Comparison of ENCODE assay signal across 8 cellular contexts in genomic region chr21:43916691-43917514, GRCh38. TPM values are rescaled to one million over a fixed set of nuclear protein-coding genes. Genes with fewer than 3 reads are reported as not detected.
DNase-seq lines count a peak whose midpoint lies in the region; ATAC-seq and TF ChIP-seq lines count a peak whose summit lies in the region.

No MANE protein-coding gene starts in this region.

- H3K4me3 ChIP-seq in mammary epithelial cell (replicated peaks in 1 of 3; ENCODE audit: insufficient read depth in 1 of 3, low read depth in 2 of 3, low read length in 3 of 3) (peak overlapping the region; percentile 30 to 48 (median 43)), osteoblast (ENCODE audit: insufficient read depth, low read length) (peak overlapping the region; percentile 70)

- H4K20me1 ChIP-seq in mammary epithelial cell (ENCODE audit: insufficient read depth, low read length) (no peaks in the 10 kb centered on the region), osteoblast (ENCODE audit: insufficient read depth, low read length) (peaks cover 64% of the 10 kb centered on the region)

- no TSS peak for BruUV-seq in mammary epithelial cell (replicated peaks; lab: Mats Ljungman, UMichigan)

- ATAC-seq in GM19351 (IDR thresholded peaks at IDR 0.05; ENCODE audit: unreplicated experiment) (peak; percentile 56), HG03175 (IDR thresholded peaks at IDR 0.05; ENCODE audit: unreplicated experiment) (no peak), HG02938 (IDR thresholded peaks at IDR 0.05; ENCODE audit: unreplicated experiment) (no peak)

- H3K4me1 ChIP-seq in mammary epithelial cell (ENCODE audit: insufficient read depth, low read length) (peaks cover 4% of the 10 kb centered on the region), osteoblast (ENCODE audit: insufficient read depth, low read length) (peaks cover 6% of the 10 kb centered on the region)

- peak overlapping the region; percentile 87 for H3K4me2 ChIP-seq in mammary epithelial cell (ENCODE audit: insufficient read depth, low read depth, low read length)
- peak overlapping the region; percentile 85 for H3K4me2 ChIP-seq in osteoblast (ENCODE audit: insufficient read depth, low read length)

- DNase-seq in T-helper 2 cell (peak; percentile 30 to 86 (median 55)), mammary epithelial cell (peak; percentile 35), osteoblast (ENCODE audit: insufficient read length, low spot score, missing footprints) (peak; percentile 90), NCI-H1417 (lab: John Stamatoyannopoulos, UW) (no peak), cerebellum (ENCODE audit: low spot score) (no peak)

- dilution Hi-C loops in mammary epithelial cell (cut with HindIII; ENCODE audit: low sequenced_read_pairs) = no loop called here

- intact Hi-C loops in mammary epithelial cell (cut with micrococcal nuclease) = no loop called here

- peaks cover 6% of the 10 kb centered on the region for H3K79me2 ChIP-seq in mammary epithelial cell (ENCODE audit: insufficient read depth, low read length)
- H3K79me2 ChIP-seq in osteoblast (ENCODE audit: insufficient read depth, low read length) = peaks cover 75% of the 10 kb centered on the region

- H3K27me3 ChIP-seq in mammary epithelial cell (ENCODE audit: insufficient read depth, low read length) (no peaks in the 10 kb centered on the region), osteoblast (ENCODE audit: insufficient read depth, low read length) (no peaks in the 10 kb centered on the region)

- H3K36me3 ChIP-seq in mammary epithelial cell (ENCODE audit: insufficient read depth, low read length) = no peaks in the 10 kb centered on the region
- H3K36me3 ChIP-seq in osteoblast (ENCODE audit: insufficient read depth, low read length) = peaks cover 8% of the 10 kb centered on the region

- CTCF ChIA-PET in mammary epithelial cell (lab: Charles Lee; ENCODE audit: low non-redundant PET) = no interaction called here

- H2AFZ ChIP-seq in mammary epithelial cell (ENCODE audit: low read depth, low read length) (peak overlapping the region; percentile 72), osteoblast (ENCODE audit: low read length) (no peak overlapping the region)

- no peak for TF ChIP-seq CTCF in mammary epithelial cell (conservative IDR thresholded peaks at IDR 0.05 in 1 of 2, IDR thresholded peaks at IDR 0.05 in 1 of 2; ENCODE audit: extremely low read depth in 1 of 2, insufficient read depth in 1 of 2, low read depth in 1 of 2, low read length in 2 of 2)
- no peak for TF ChIP-seq CTCF in osteoblast (IDR thresholded peaks at IDR 0.05; ENCODE audit: extremely low read depth, low read depth, low read length)

- in situ Hi-C loops in mammary epithelial cell (cut with MboI; ENCODE audit: low sequenced_read_pairs in 2 of 2) = no loop called here

- peak overlapping the region; percentile 54 for H3K9ac ChIP-seq in mammary epithelial cell (ENCODE audit: insufficient read depth, low read length)

- WGBS in mammary epithelial cell (ENCODE audit: low coverage, missing lambda C conversion rate) = 18% methylated on average over 17 of the region's 35 CpGs

- no peaks in the 10 kb centered on the region for H3K9me3 ChIP-seq in mammary epithelial cell (replicated peaks; ENCODE audit: insufficient read depth, low read length)
- H3K9me3 ChIP-seq in osteoblast (ENCODE audit: low read depth, low read length) = peaks cover 5% of the 10 kb centered on the region

- H3K27ac ChIP-seq in mammary epithelial cell (ENCODE audit: insufficient read depth, low read depth, low read length) (no peak overlapping the region), osteoblast (ENCODE audit: low read depth, low read length) (peak overlapping the region; percentile 24)

RNA-seq across cellular contexts. Expression of gene AGPAT3, which starts 51.9 kb away (rescaled TPM):
- 10 to 100 TPM; 32.5 to 35.8 TPM for total RNA-seq in mammary epithelial cell
- polyA plus RNA-seq in mammary epithelial cell = 13.1 TPM
- polyA minus RNA-seq in mammary epithelial cell = 49.0 TPM
- total RNA-seq in osteoblast = 37.4 and 47.4 TPM in 2 replicates
- total RNA-seq in cerebellum = 32.3 TPM

Comparison
In these comparisons a context has a peak if more than half of its experiments do, and no peak if none do; other contexts are left out.
1. DNase-seq: peak in T-helper 2 cell (5 of 5), mammary epithelial cell (single experiment) and osteoblast (single experiment); none in NCI-H1417 (0 of 3) and cerebellum (single experiment).